Comparison of ENCODE assay signal across 8 cellular contexts in genomic region chr7:6392712-6393666, GRCh38. TPM values are rescaled to one million over a fixed set of nuclear protein-coding genes. Genes with fewer than 3 reads are reported as not detected.
DNase-seq lines count a peak whose midpoint lies in the region; ATAC-seq and TF ChIP-seq lines count a peak whose summit lies in the region.

No MANE protein-coding gene starts in this region.

- H3K4me1 Mint-ChIP-seq in Calu3 (ENCODE audit: low read depth, unreplicated experiment): peaks cover 78% of the 10 kb centered on the region
- H3K4me1 Mint-ChIP-seq in activated CD4-positive, alpha-beta memory T cell treated with anti-CD3 and anti-CD28 coated beads for 36 hours (ENCODE audit: low read depth): peaks cover 54% of the 10 kb centered on the region

- DNase-seq in Calu3: peak; percentile 96
- peak; percentile 77 for DNase-seq in activated CD4-positive, alpha-beta memory T cell treated with anti-CD3 and anti-CD28 coated beads for 36 hours
- peak; percentile 83 for DNase-seq in fibroblast of villous mesenchyme (ENCODE audit: low read depth)
- peak; percentile 84 for DNase-seq in renal cortical epithelial cell (ENCODE audit: low read depth)
- DNase-seq in WERI-Rb-1: no peak
- no peak for DNase-seq in cortex of kidney (lab: John Stamatoyannopoulos, UW)
- DNase-seq in NCI-H187 (lab: John Stamatoyannopoulos, UW): no peak

- peak overlapping the region; percentile 62 for H3K4me3 Mint-ChIP-seq in Calu3 (ENCODE audit: low read depth, unreplicated experiment)
- no peak overlapping the region for H3K4me3 Mint-ChIP-seq in activated CD4-positive, alpha-beta memory T cell treated with anti-CD3 and anti-CD28 coated beads for 36 hours

- no peaks in the 10 kb centered on the region for H3K27me3 Mint-ChIP-seq in Calu3 (ENCODE audit: unreplicated experiment)
- no peaks in the 10 kb centered on the region for H3K27me3 Mint-ChIP-seq in activated CD4-positive, alpha-beta memory T cell treated with anti-CD3 and anti-CD28 coated beads for 36 hours

- POLR2A ChIA-PET in activated CD4-positive, alpha-beta memory T cell treated with anti-CD3 and anti-CD28 coated beads for 36 hours (lab: Charles Lee): no interaction called here

- CTCF ChIA-PET in Calu3 (lab: Charles Lee): interaction anchor here (0.6 to 2.2 kb wide), 4 partner anchors 7 to 26 kb away, joined by 3 to 7 read pairs (median 4); no protein-coding TSS in a partner anchor
- CTCF ChIA-PET in activated CD4-positive, alpha-beta memory T cell treated with anti-CD3 and anti-CD28 coated beads for 36 hours (lab: Charles Lee): interaction anchor here (1.2 kb wide), 1 partner anchor 10 kb away, joined by 3 read pairs; no protein-coding TSS in a partner anchor

- H3K4me3 ChIP-seq in fibroblast of villous mesenchyme (ENCODE audit: low read depth, low read length) (no peak overlapping the region), WERI-Rb-1 (ENCODE audit: low read depth, low read length) (no peak overlapping the region)

- TF ChIP-seq CTCF in Calu3 (IDR thresholded peaks at IDR 0.05; ENCODE audit: unreplicated experiment) (no peak), fibroblast of villous mesenchyme (IDR thresholded peaks at IDR 0.05; ENCODE audit: insufficient read depth, low read depth, low read length) (no peak), WERI-Rb-1 (IDR thresholded peaks at IDR 0.05; ENCODE audit: low read depth, low read length) (no peak)

- intact Hi-C loops in Calu3 (cut with micrococcal nuclease; ENCODE audit: unreplicated experiment): loop anchor here (1.0 to 5.0 kb wide), 3 partner anchors 8 to 44 kb away; no protein-coding TSS in a partner anchor
- intact Hi-C loops in activated CD4-positive, alpha-beta memory T cell treated with anti-CD3 and anti-CD28 coated beads for 36 hours (cut with micrococcal nuclease): no loop called here

- peaks cover 97% of the 10 kb centered on the region for H3K36me3 Mint-ChIP-seq in Calu3 (ENCODE audit: insufficient read depth, unreplicated experiment)
- peaks cover 46% of the 10 kb centered on the region for H3K36me3 Mint-ChIP-seq in activated CD4-positive, alpha-beta memory T cell treated with anti-CD3 and anti-CD28 coated beads for 36 hours

- H3K9me3 ChIP-seq in WERI-Rb-1 (ENCODE audit: severe bottlenecking): no peaks in the 10 kb centered on the region

- no peak overlapping the region for H3K27ac ChIP-seq in WERI-Rb-1

- H3K36me3 ChIP-seq in WERI-Rb-1: peaks cover 75% of the 10 kb centered on the region

- BruUV-seq in Calu3 (replicated peaks; lab: Mats Ljungman, UMichigan): TSS peak; percentile 93

- H3K27me3 ChIP-seq in WERI-Rb-1 (ENCODE audit: insufficient read depth, low read depth, severe bottlenecking): no peaks in the 10 kb centered on the region

- H3K9me3 Mint-ChIP-seq in Calu3 (ENCODE audit: low read depth, unreplicated experiment): no peaks in the 10 kb centered on the region
- no peaks in the 10 kb centered on the region for H3K9me3 Mint-ChIP-seq in activated CD4-positive, alpha-beta memory T cell treated with anti-CD3 and anti-CD28 coated beads for 36 hours

- peak overlapping the region; percentile 89 for H3K27ac Mint-ChIP-seq in Calu3 (ENCODE audit: unreplicated experiment)
- H3K27ac Mint-ChIP-seq in activated CD4-positive, alpha-beta memory T cell treated with anti-CD3 and anti-CD28 coated beads for 36 hours: peak overlapping the region; percentile 93

- ATAC-seq in HG03064 (IDR thresholded peaks at IDR 0.05; ENCODE audit: low read depth, unreplicated experiment): peak; percentile 56

RNA-seq across cellular contexts. Expression of gene RAC1, which starts 18.7 kb away (rescaled TPM):
- total RNA-seq in Calu3 (2022) (574 and 592 TPM in 2 replicates), fibroblast of villous mesenchyme (58.6 and 66.9 TPM in 2 replicates), renal cortical epithelial cell (82.7 and 121 TPM in 2 replicates)
- total RNA-seq in activated CD4-positive, alpha-beta memory T cell treated with anti-CD3 and anti-CD28 coated beads for 36 hours: 100 to 1,000 TPM; 188 to 196 TPM

RNA-seq across cellular contexts. Expression of gene FAM220A, which starts 44.2 kb away (rescaled TPM):
- total RNA-seq in Calu3 (2022): 25.3 and 29.7 TPM in 2 replicates
- 10 to 100 TPM in 1 of 2 experiments, 1 to 10 TPM in 1; 9.5 to 13.2 TPM for total RNA-seq in activated CD4-positive, alpha-beta memory T cell treated with anti-CD3 and anti-CD28 coated beads for 36 hours
- 15.5 and 22.9 TPM in 2 replicates for total RNA-seq in fibroblast of villous mesenchyme
- total RNA-seq in renal cortical epithelial cell: 18.2 and 24.0 TPM in 2 replicates

RNA-seq across cellular contexts. Expression of gene DAGLB, which starts 54.8 kb away (rescaled TPM):
- total RNA-seq in Calu3 (2022) (36.8 and 38.1 TPM in 2 replicates), fibroblast of villous mesenchyme (18.0 and 29.4 TPM in 2 replicates), renal cortical epithelial cell (15.6 and 36.7 TPM in 2 replicates)
- total RNA-seq in activated CD4-positive, alpha-beta memory T cell treated with anti-CD3 and anti-CD28 coated beads for 36 hours: 10 to 100 TPM; 12.8 to 13.6 TPM

Comparison
In these comparisons a context has a peak if more than half of its experiments do, and no peak if none do; other contexts are left out.
1. DNase-seq: peak in Calu3 (single experiment), activated CD4-positive, alpha-beta memory T cell treated with anti-CD3 and anti-CD28 coated beads for 36 hours (single experiment), fibroblast of villous mesenchyme (single experiment) and renal cortical epithelial cell (single experiment); none in WERI-Rb-1 (single experiment), cortex of kidney (single experiment) and NCI-H187 (0 of 2).